2 cellular contexts compared by ENCODE assay signal in genomic region chr13:48294670-48295069, GRCh38.
TF ChIP-seq lines count a peak whose summit lies in the region.

No MANE protein-coding gene starts in this region.

TF ChIP-seq in HepG2, 621 proteins besides CTCF, POLR2A, EP300 and RAD21:
- TF ChIP-seq, protein P1, sequence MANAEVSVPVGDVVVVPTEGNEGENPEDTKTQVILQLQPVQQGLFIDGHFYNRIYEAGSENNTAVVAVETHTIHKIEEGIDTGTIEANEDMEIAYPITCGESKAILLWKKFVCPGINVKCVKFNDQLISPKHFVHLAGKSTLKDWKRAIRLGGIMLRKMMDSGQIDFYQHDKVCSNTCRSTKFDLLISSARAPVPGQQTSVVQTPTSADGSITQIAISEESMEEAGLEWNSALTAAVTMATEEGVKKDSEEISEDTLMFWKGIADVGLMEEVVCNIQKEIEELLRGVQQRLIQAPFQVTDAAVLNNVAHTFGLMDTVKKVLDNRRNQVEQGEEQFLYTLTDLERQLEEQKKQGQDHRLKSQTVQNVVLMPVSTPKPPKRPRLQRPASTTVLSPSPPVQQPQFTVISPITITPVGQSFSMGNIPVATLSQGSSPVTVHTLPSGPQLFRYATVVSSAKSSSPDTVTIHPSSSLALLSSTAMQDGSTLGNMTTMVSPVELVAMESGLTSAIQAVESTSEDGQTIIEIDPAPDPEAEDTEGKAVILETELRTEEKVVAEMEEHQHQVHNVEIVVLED (CRISPR knock-in tag; IDR thresholded peaks at IDR 0.05; ENCODE audit: borderline replicate concordance) = no peak
- TF ChIP-seq ZNF331 (CRISPR knock-in tag; IDR thresholded peaks at IDR 0.05) = peak; percentile 53; the same call in 1 of the 2 replicates
TF ChIP-seq in HepG2: peak in this region for 1.

TF ChIP-seq in GM12878, 131 proteins besides CTCF, POLR2A, EP300 and RAD21:
- TF ChIP-seq, protein P2, sequence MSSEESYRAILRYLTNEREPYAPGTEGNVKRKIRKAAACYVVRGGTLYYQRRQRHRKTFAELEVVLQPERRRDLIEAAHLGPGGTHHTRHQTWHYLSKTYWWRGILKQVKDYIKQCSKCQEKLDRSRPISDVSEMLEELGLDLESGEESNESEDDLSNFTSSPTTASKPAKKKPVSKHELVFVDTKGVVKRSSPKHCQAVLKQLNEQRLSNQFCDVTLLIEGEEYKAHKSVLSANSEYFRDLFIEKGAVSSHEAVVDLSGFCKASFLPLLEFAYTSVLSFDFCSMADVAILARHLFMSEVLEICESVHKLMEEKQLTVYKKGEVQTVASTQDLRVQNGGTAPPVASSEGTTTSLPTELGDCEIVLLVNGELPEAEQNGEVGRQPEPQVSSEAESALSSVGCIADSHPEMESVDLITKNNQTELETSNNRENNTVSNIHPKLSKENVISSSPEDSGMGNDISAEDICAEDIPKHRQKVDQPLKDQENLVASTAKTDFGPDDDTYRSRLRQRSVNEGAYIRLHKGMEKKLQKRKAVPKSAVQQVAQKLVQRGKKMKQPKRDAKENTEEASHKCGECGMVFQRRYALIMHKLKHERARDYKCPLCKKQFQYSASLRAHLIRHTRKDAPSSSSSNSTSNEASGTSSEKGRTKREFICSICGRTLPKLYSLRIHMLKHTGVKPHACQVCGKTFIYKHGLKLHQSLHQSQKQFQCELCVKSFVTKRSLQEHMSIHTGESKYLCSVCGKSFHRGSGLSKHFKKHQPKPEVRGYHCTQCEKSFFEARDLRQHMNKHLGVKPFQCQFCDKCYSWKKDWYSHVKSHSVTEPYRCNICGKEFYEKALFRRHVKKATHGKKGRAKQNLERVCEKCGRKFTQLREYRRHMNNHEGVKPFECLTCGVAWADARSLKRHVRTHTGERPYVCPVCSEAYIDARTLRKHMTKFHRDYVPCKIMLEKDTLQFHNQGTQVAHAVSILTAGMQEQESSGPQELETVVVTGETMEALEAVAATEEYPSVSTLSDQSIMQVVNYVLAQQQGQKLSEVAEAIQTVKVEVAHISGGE (CRISPR knock-in tag; IDR thresholded peaks at IDR 0.05) = no peak
- TF ChIP-seq NRF1 (conservative IDR thresholded peaks at IDR 0.05; ENCODE audit: low read depth, low read length) (no peak), ZNF217 (IDR thresholded peaks at IDR 0.05) (no peak)
TF ChIP-seq in GM12878: peak in this region for 0.
